Comparison of ENCODE assay signal across 21 cellular contexts in the genomic region with DNA sequence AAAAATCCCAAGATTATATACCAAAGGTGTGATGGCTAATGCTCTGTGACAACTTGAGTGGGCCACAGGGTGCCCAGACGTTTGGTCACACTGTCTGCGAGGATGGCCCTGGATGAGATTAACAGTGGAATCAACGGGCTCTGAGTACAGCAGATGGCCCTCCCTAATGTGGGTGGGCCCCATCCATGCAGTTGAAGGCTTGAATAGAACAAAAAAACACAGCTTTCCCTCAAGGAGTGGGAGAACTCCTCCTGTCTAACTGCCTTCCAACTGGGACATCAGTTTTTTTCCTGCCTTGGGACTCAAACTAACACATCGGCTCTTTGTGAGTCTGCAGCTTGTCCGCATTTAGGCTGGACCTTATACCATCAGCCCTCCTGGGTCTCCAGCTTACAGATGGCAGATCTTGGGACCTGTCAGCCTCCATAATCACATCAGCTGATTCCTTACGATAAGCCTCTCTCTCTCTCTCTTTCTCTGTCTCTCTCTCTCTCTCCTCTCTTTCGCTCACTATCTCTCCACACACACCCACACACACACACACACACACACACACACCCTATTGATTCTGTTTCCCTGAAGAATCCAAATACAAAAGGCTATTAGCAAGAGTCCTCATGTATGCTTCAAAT. TPM values are rescaled to one million over a fixed set of nuclear protein-coding genes. Genes with fewer than 3 reads are reported as not detected.
DNase-seq lines count a peak whose midpoint lies in the region; FAIRE-seq and TF ChIP-seq lines count a peak whose summit lies in the region.
"Had no signal": no experiment of that assay in that cellular context is flagged by ENCODE, and none has a peak within 500 bp of the region (broad histone marks: within the 10 kb centered on the region; RNA-seq: fewer than 3 reads in every experiment).

No MANE protein-coding gene starts in this region.

- TF ChIP-seq POLR2A in sigmoid colon (IDR thresholded peaks at IDR 0.05), result no peak

- peaks cover 9% of the 10 kb centered on the region for H3K36me3 Mint-ChIP-seq in nephron (ENCODE audit: low read depth)

- H3K9me3 ChIP-seq in sigmoid colon, result no peaks in the 10 kb centered on the region
- H3K9me3 ChIP-seq: colonic mucosa had no signal

- no peaks in the 10 kb centered on the region for H3K27me3 ChIP-seq in sigmoid colon
- H3K27me3 ChIP-seq: ascending aorta, colonic mucosa, tibial nerve had no signal

- FAIRE-seq in D721Med (lab: Jason Lieb, UNC), result peak; percentile 85
- FAIRE-seq: G401.6, GM12892 had no signal

- peak; percentile 56 for DNase-seq in Ammon's horn (ENCODE audit: low spot score)
- no peak for DNase-seq in D721Med (ENCODE audit: insufficient read length, low spot score)
- peak; percentile 95 for DNase-seq in SK-N-DZ (ENCODE audit: low spot score)
- DNase-seq in SIG-M5 (lab: John Stamatoyannopoulos, UW), result no peak
- no peak for DNase-seq in NCI-H510A treated with DMSO at 0.1 percent for 48 hours (lab: John Stamatoyannopoulos, UW)
- DNase-seq in GDM1 (lab: John Stamatoyannopoulos, UW), result no peak
- DNase-seq in sigmoid colon, result no peak
- DNase-seq: activated CD4-positive, alpha-beta T cell treated with anti-CD3 and anti-CD28 coated beads, Interleukin-2, amount 10 ng/mL, durations not matched to agents 24 days and 14 days; colonic mucosa; IMR-90; left ventricle myocardium superior; MM.1S; NCI-H446 treated with DMSO at 0.1 percent for 48 hours had no signal

- WGBS in sigmoid colon, 2 donors, result 85 to 90% methylated on average over 7 of the region's 7 CpGs

- no peak for TF ChIP-seq EP300 in sigmoid colon (IDR thresholded peaks at IDR 0.05)

- H3K4me3 ChIP-seq in sigmoid colon, result no peak overlapping the region
- H3K4me3 ChIP-seq: ascending aorta, colonic mucosa, skin epidermis, tibial nerve had no signal

- H3K27me3 Mint-ChIP-seq in nephron (ENCODE audit: low read depth), result no peaks in the 10 kb centered on the region

- peak overlapping the region in 1 of 4 donors; percentile 83 for H3K27ac ChIP-seq in sigmoid colon
- H3K27ac ChIP-seq: ascending aorta, colonic mucosa, epithelial cell of prostate, parathyroid adenoma, skin epidermis, tibial nerve had no signal

- peaks cover 3% of the 10 kb centered on the region for H3K9me3 Mint-ChIP-seq in nephron

- H3K36me3 ChIP-seq in sigmoid colon, result peaks cover 0 to 1% (median 0%) of the 10 kb centered on the region in 4 donors
- H3K36me3 ChIP-seq: ascending aorta, colonic mucosa, tibial nerve had no signal

- H3K4me1 ChIP-seq in sigmoid colon, result peaks cover 0 to 47% (median 42%) of the 10 kb centered on the region in 4 donors
- H3K4me1 ChIP-seq: ascending aorta, parathyroid adenoma had no signal

- no peak for TF ChIP-seq CTCF in D721Med (IDR thresholded peaks at IDR 0.05; ENCODE audit: insufficient read depth, missing control alignments)
- TF ChIP-seq CTCF in nephron (IDR thresholded peaks at IDR 0.05; ENCODE audit: unreplicated experiment in 3 of 3), result no peak
- no peak for TF ChIP-seq CTCF in sigmoid colon (IDR thresholded peaks at IDR 0.05)

- H3K4me1 Mint-ChIP-seq in nephron, result peaks cover 78% of the 10 kb centered on the region

- intact Hi-C loops in sigmoid colon (cut with DNase I), result no loop called here

- no peak overlapping the region for H3K4me3 Mint-ChIP-seq in nephron
- H3K4me3 Mint-ChIP-seq: activated CD4-positive, alpha-beta T cell treated with anti-CD3 and anti-CD28 coated beads, Interleukin-2, amount 10 ng/mL, durations not matched to agents 24 days and 14 days had no signal

- H3K27ac Mint-ChIP-seq in nephron, result peak overlapping the region; percentile 1 to 37 (median 30)
- H3K27ac Mint-ChIP-seq: activated CD4-positive, alpha-beta T cell treated with anti-CD3 and anti-CD28 coated beads, Interleukin-2, amount 10 ng/mL, durations not matched to agents 24 days and 14 days had no signal

RNA-seq across cellular contexts. Expression of gene FAM174B, which starts 20.8 kb away (rescaled TPM):
- 10.8 and 17.9 TPM in 2 replicates for polyA plus RNA-seq in SK-N-DZ (2014; cell fraction: cytosol; rRNA removed)
- polyA plus RNA-seq in SK-N-DZ (2014; cell fraction: nucleus; rRNA removed), result 3.7 and 5.4 TPM in 2 replicates
- total RNA-seq in sigmoid colon, result 10 to 100 TPM in 1 of 4 donors, 1 to 10 TPM in 3; 5.3 to 38.9 (median 6.1) TPM
- 10 to 100 TPM in 1 of 3 donors, 1 to 10 TPM in 2; 8.1 to 19.8 (median 9.5) TPM for polyA plus RNA-seq in sigmoid colon

Comparison
In these comparisons a context has a peak if more than half of its experiments do, and no peak if none do; other contexts are left out.
1. DNase-seq: peak in Ammon's horn (single experiment) and SK-N-DZ (single experiment); none in D721Med (single experiment), SIG-M5 (single experiment), NCI-H510A treated with DMSO at 0.1 percent for 48 hours (single experiment), GDM1 (single experiment) and sigmoid colon (single experiment).